14 cellular contexts compared by ENCODE assay signal in the genomic region with DNA sequence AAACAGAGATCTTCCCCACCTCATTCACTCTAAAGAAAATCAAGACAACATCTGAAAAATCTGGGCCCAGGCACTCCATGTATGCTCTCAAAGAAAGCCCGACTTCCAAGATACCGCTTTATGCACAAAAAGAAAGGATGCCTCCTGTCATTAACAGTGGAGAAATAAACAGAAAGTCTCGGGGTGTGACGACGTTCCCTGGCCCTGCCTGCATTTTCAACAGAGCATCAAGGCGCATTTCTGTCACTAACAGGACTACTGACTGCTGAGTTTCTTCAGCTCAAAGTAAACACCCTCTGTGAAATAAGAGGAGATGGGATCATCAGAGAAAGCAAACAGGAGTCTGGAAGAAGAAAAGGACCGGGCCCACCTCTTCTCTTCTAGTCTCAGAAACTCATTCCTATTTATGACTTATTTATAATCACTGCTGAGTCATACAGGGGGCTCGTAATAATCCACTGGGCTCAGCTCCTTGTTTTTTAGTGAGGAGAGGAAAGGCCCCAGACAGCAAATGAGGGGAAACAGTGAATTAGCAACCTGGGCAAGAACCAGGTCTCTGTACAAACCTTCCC.
DNase-seq lines count a peak whose midpoint lies in the region; ATAC-seq, FAIRE-seq and TF ChIP-seq lines count a peak whose summit lies in the region.
"Had no signal": no experiment of that assay in that cellular context is flagged by ENCODE, and none has a peak within 500 bp of the region (broad histone marks: within the 10 kb centered on the region; RNA-seq: fewer than 3 reads in every experiment).

No MANE protein-coding gene starts in this region.

- no peak overlapping the region for H2BK120ac ChIP-seq in mesendoderm (ENCODE audit: low read depth, low read length)

- no peak overlapping the region for H3K27ac ChIP-seq in mesendoderm (ENCODE audit: low read depth, low read length)

- no peak for TF ChIP-seq POLR2A in erythroblast (IDR thresholded peaks at IDR 0.05; ENCODE audit: low read length)

- H3K27me3 ChIP-seq in bronchial epithelial cell (ENCODE audit: control insufficient read depth, insufficient read depth, low read length) (no peaks in the 10 kb centered on the region), mesendoderm (ENCODE audit: insufficient read depth, low read length, poor library complexity) (no peaks in the 10 kb centered on the region)

- H3K9me3 Mint-ChIP-seq in stimulated activated naive CD8-positive, alpha-beta T cell treated with anti-CD3 and anti-CD28 coated beads, Interleukin-15, Interleukin-2, amounts not matched to agents 100 ng/mL and 50 ng/mL, for 24 hours, result no peaks in the 10 kb centered on the region
- H3K9me3 Mint-ChIP-seq in stimulated activated naive CD8-positive, alpha-beta T cell treated with anti-CD3 and anti-CD28 coated beads, Interleukin-15, amount 100 ng/mL, for 72 hours, result no peaks in the 10 kb centered on the region
- H3K9me3 Mint-ChIP-seq: activated naive CD8-positive, alpha-beta T cell treated with anti-CD3 and anti-CD28 coated beads for 36 hours had no signal

- no peaks in the 10 kb centered on the region for H3K27me3 Mint-ChIP-seq in stimulated activated naive CD8-positive, alpha-beta T cell treated with anti-CD3 and anti-CD28 coated beads, Interleukin-15, Interleukin-2, amounts not matched to agents 100 ng/mL and 50 ng/mL, for 24 hours
- no peaks in the 10 kb centered on the region for H3K27me3 Mint-ChIP-seq in stimulated activated naive CD8-positive, alpha-beta T cell treated with anti-CD3 and anti-CD28 coated beads, Interleukin-15, amount 100 ng/mL, for 72 hours
- H3K27me3 Mint-ChIP-seq: activated naive CD8-positive, alpha-beta T cell treated with anti-CD3 and anti-CD28 coated beads for 36 hours had no signal

- peaks cover 2% of the 10 kb centered on the region for H3K79me1 ChIP-seq in mesendoderm (ENCODE audit: low read length)

- FAIRE-seq in bronchial epithelial cell (lab: Jason Lieb, UNC), result no peak

- peak overlapping the region; percentile 16 for H4K8ac ChIP-seq in mesendoderm (ENCODE audit: low read depth, low read length)

- H3K4me1 ChIP-seq in mesendoderm (ENCODE audit: control insufficient read depth, low read depth, low read length), result no peaks in the 10 kb centered on the region

- no peak for ATAC-seq in stimulated activated naive CD8-positive, alpha-beta T cell treated with anti-CD3 and anti-CD28 coated beads, Interleukin-15, amount 100 ng/mL, for 72 hours
- no peak for ATAC-seq in GM19035 (IDR thresholded peaks at IDR 0.05; ENCODE audit: unreplicated experiment)
- no peak for ATAC-seq in activated CD4-positive, CD25-positive, alpha-beta regulatory T cell treated with anti-CD3 and anti-CD28 coated beads, Interleukin-2, amount 50 U/mL, for 24 hours
- ATAC-seq: stimulated activated naive CD8-positive, alpha-beta T cell treated with anti-CD3 and anti-CD28 coated beads, Interleukin-15, Interleukin-2, amounts not matched to agents 100 U/mL and 50 U/mL, for 24 hours had no signal

- peaks cover 45% of the 10 kb centered on the region for H3K36me3 Mint-ChIP-seq in stimulated activated naive CD8-positive, alpha-beta T cell treated with anti-CD3 and anti-CD28 coated beads, Interleukin-15, Interleukin-2, amounts not matched to agents 100 ng/mL and 50 ng/mL, for 24 hours (ENCODE audit: low read depth)

- H3K4ac ChIP-seq in mesendoderm (ENCODE audit: low read depth, low read length), result no peak overlapping the region

- no peak overlapping the region for H2BK5ac ChIP-seq in mesendoderm (ENCODE audit: low read length)

- no peak overlapping the region for H2AK5ac ChIP-seq in mesendoderm (ENCODE audit: low read length)

- no peak overlapping the region for H3K56ac ChIP-seq in mesendoderm (ENCODE audit: low read length)

- H3K23ac ChIP-seq in mesendoderm (ENCODE audit: low read length), result no peak overlapping the region

- H3K27ac Mint-ChIP-seq in stimulated activated naive CD8-positive, alpha-beta T cell treated with anti-CD3 and anti-CD28 coated beads, Interleukin-15, Interleukin-2, amounts not matched to agents 100 ng/mL and 50 ng/mL, for 24 hours, result peak overlapping the region; percentile 52
- H3K27ac Mint-ChIP-seq in stimulated activated naive CD8-positive, alpha-beta T cell treated with anti-CD3 and anti-CD28 coated beads, Interleukin-15, amount 100 ng/mL, for 72 hours, result no peak overlapping the region
- H3K27ac Mint-ChIP-seq: activated naive CD8-positive, alpha-beta T cell treated with anti-CD3 and anti-CD28 coated beads for 36 hours had no signal

- no peak overlapping the region for H3K9ac ChIP-seq in mesendoderm (ENCODE audit: low read length)

- no peaks in the 10 kb centered on the region for H3K79me2 ChIP-seq in mesendoderm (ENCODE audit: control insufficient read depth, insufficient read depth, low read length)

- H3K4me1 Mint-ChIP-seq in stimulated activated naive CD8-positive, alpha-beta T cell treated with anti-CD3 and anti-CD28 coated beads, Interleukin-15, Interleukin-2, amounts not matched to agents 100 ng/mL and 50 ng/mL, for 24 hours (ENCODE audit: low read depth), result peaks cover 26% of the 10 kb centered on the region
- H3K4me1 Mint-ChIP-seq in stimulated activated naive CD8-positive, alpha-beta T cell treated with anti-CD3 and anti-CD28 coated beads, Interleukin-15, amount 100 ng/mL, for 72 hours, result peaks cover 24% of the 10 kb centered on the region

- no peak for TF ChIP-seq CTCF in bronchial epithelial cell (IDR thresholded peaks at IDR 0.05; ENCODE audit: insufficient read depth, low read length, severe bottlenecking)

- H2BK15ac ChIP-seq in mesendoderm (replicated peaks; ENCODE audit: low read depth), result no peak overlapping the region

- H3K4me3 ChIP-seq in bronchial epithelial cell (ENCODE audit: low read depth, low read length) (no peak overlapping the region), mesendoderm (ENCODE audit: low read length) (no peak overlapping the region)

- H4K5ac ChIP-seq in mesendoderm (ENCODE audit: low read length), result no peak overlapping the region

- no CpG with 5 or more reads among the region's 8 CpGs for WGBS in mesendoderm (ENCODE audit: extremely low coverage, insufficient coverage, low lambda C conversion rate)

- H3K18ac ChIP-seq in mesendoderm (ENCODE audit: low read length), result no peak overlapping the region

- no peak overlapping the region for H3K4me2 ChIP-seq in mesendoderm (ENCODE audit: low read length)

- no peak overlapping the region for H3K4me3 Mint-ChIP-seq in stimulated activated naive CD8-positive, alpha-beta T cell treated with anti-CD3 and anti-CD28 coated beads, Interleukin-15, Interleukin-2, amounts not matched to agents 100 ng/mL and 50 ng/mL, for 24 hours
- no peak overlapping the region for H3K4me3 Mint-ChIP-seq in stimulated activated naive CD8-positive, alpha-beta T cell treated with anti-CD3 and anti-CD28 coated beads, Interleukin-15, amount 100 ng/mL, for 72 hours
- H3K4me3 Mint-ChIP-seq: activated naive CD8-positive, alpha-beta T cell treated with anti-CD3 and anti-CD28 coated beads for 36 hours had no signal

- no peak for DNase-seq in stimulated activated naive CD8-positive, alpha-beta T cell treated with anti-CD3 and anti-CD28 coated beads, Interleukin-15, amount 100 ng/mL, for 72 hours
- DNase-seq in bronchial epithelial cell (ENCODE audit: low read depth), result peak; percentile 30
- no peak for DNase-seq in mesendoderm
- DNase-seq in erythroblast (lab: John Stamatoyannopoulos, UW), result no peak
- DNase-seq in cortex of kidney (lab: John Stamatoyannopoulos, UW), result no peak
- DNase-seq: activated CD4-positive, alpha-beta T cell treated with anti-CD3 and anti-CD28 coated beads, Interleukin-2, amount 50 U/mL, for 4 hours; activated naive CD8-positive, alpha-beta T cell treated with anti-CD3 and anti-CD28 coated beads for 36 hours; GDM1; islet precursor cell; NCI-H526 treated with DMSO at 0.1 percent for 48 hours; stimulated activated naive CD8-positive, alpha-beta T cell treated with anti-CD3 and anti-CD28 coated beads, Interleukin-15, Interleukin-2, amounts not matched to agents 100 U/mL and 50 U/mL, for 24 hours had no signal

- peaks cover 17% of the 10 kb centered on the region for H3K36me3 ChIP-seq in bronchial epithelial cell (ENCODE audit: control insufficient read depth, insufficient read depth, low read length)
- H3K36me3 ChIP-seq in mesendoderm (ENCODE audit: control insufficient read depth, insufficient read depth, low read length), result no peaks in the 10 kb centered on the region
